Comparison of ENCODE assay signal across 1 cellular context in the genomic region with DNA sequence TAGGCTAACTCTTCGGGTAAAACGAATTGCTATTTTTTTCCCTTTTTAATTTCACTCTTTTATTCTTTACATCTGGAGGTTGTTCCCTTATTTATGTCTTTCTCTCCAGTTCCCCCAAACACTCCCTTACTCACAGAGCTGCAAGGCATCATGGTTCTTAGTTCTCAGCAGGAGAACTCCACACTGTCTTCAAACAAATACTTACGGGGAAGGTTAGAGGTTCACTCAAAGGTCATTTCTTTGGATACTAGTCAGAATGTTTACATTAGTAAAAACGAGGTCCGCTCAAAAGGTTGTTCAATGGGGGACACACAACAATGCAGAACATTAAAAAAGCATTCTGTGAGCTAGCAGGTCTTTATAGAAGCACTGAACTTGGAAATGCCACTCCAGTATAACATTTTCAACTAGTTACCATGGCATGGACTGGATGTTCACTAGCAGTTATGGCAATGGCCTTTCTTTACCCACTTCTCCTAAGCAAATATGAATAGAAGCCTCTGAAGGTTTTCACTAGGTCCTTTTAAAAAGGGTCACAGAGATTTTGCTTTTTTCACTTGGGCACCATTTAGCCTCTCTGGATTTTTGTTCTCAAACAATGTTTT.
TF ChIP-seq lines count a peak whose summit lies in the region.

No MANE protein-coding gene starts in this region.

TF ChIP-seq in HepG2, 621 proteins besides CTCF, POLR2A, EP300 and RAD21:
- TF ChIP-seq NAIF1 (CRISPR knock-in tag; IDR thresholded peaks at IDR 0.05; ENCODE audit: borderline replicate concordance) (no peak), RFX5 (IDR thresholded peaks at IDR 0.05; ENCODE audit: low read depth, low read length) (no peak), ZNF3 (CRISPR knock-in tag; IDR thresholded peaks at IDR 0.05) (no peak), BCL6 (CRISPR knock-in tag; IDR thresholded peaks at IDR 0.05) (no peak), SNAPC2 (CRISPR knock-in tag; IDR thresholded peaks at IDR 0.05) (no peak), NR2F6 (IDR thresholded peaks at IDR 0.05) (peak; percentile 18; the same call in 1 of the 2 replicates), NR2F6 (CRISPR knock-in tag; IDR thresholded peaks at IDR 0.05) (no peak), ZNF30 (CRISPR knock-in tag; IDR thresholded peaks at IDR 0.05) (no peak)
- TF ChIP-seq, protein P1, sequence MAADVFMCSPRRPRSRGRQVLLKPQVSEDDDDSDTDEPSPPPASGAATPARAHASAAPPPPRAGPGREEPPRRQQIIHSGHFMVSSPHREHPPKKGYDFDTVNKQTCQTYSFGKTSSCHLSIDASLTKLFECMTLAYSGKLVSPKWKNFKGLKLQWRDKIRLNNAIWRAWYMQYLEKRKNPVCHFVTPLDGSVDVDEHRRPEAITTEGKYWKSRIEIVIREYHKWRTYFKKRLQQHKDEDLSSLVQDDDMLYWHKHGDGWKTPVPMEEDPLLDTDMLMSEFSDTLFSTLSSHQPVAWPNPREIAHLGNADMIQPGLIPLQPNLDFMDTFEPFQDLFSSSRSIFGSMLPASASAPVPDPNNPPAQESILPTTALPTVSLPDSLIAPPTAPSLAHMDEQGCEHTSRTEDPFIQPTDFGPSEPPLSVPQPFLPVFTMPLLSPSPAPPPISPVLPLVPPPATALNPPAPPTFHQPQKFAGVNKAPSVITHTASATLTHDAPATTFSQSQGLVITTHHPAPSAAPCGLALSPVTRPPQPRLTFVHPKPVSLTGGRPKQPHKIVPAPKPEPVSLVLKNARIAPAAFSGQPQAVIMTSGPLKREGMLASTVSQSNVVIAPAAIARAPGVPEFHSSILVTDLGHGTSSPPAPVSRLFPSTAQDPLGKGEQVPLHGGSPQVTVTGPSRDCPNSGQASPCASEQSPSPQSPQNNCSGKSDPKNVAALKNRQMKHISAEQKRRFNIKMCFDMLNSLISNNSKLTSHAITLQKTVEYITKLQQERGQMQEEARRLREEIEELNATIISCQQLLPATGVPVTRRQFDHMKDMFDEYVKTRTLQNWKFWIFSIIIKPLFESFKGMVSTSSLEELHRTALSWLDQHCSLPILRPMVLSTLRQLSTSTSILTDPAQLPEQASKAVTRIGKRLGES (CRISPR knock-in tag; IDR thresholded peaks at IDR 0.05; ENCODE audit: borderline replicate concordance): no peak
TF ChIP-seq in HepG2: peak in this region for 1.
